In the genomic region with DNA sequence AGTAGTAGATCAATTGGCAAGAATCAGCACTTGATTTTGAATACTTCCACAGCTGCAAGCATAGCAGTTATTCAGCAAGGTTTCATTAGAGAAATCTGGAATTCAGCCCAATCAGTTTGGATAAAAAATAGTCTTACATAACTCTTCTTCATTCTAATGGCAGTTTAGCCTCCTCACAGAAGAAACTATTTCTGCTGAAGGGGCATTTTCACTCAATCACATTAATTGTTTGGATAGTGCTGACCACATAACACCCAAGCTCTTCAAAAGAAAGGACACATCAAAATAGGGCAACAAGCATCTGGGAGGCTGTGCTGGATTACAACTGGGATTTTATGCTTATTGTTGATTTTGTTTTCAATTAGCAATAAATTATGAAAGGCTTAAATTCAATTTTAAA, we compare ENCODE assay signal across 20 cellular contexts.
DNase-seq lines count a peak whose midpoint lies in the region; ATAC-seq, FAIRE-seq and TF ChIP-seq lines count a peak whose summit lies in the region.
"Had no signal": no experiment of that assay in that cellular context is flagged by ENCODE, and none has a peak within 500 bp of the region (broad histone marks: within the 10 kb centered on the region; RNA-seq: fewer than 3 reads in every experiment).

No MANE protein-coding gene starts in this region.

- H3K9me1 ChIP-seq in K562 (ENCODE audit: control insufficient read depth, insufficient read depth, low read length): no peaks in the 10 kb centered on the region

- ATAC-seq in A549 (no peak), K562 (no peak), GM21360 (IDR thresholded peaks at IDR 0.05; ENCODE audit: unreplicated experiment) (no peak), HG03354 (IDR thresholded peaks at IDR 0.05; ENCODE audit: poor library complexity, severe bottlenecking, unreplicated experiment) (no peak)

- BruUV-seq in K562 (replicated peaks; lab: Mats Ljungman, UMichigan): no TSS peak

- TF ChIP-seq CTCF in A549 (IDR thresholded peaks at IDR 0.05) (no peak), K562 (IDR thresholded peaks at IDR 0.05 in 2 of 3, conservative IDR thresholded peaks at IDR 0.05 in 1 of 3; ENCODE audit: insufficient read depth in 2 of 3, low read depth in 1 of 3, low read length in 3 of 3) (no peak), neutrophil (IDR thresholded peaks at IDR 0.05) (no peak), spleen (IDR thresholded peaks at IDR 0.05 in 8 of 11, conservative IDR thresholded peaks at IDR 0.05 in 3 of 11) (no peak)

- H3K4me1 ChIP-seq in A549 (no peaks in the 10 kb centered on the region), K562 (replicated peaks in 1 of 2; ENCODE audit: control insufficient read depth in 2 of 2, insufficient read depth in 2 of 2, low read length in 2 of 2) (no peaks in the 10 kb centered on the region), neutrophil (ENCODE audit: control insufficient read depth in 1 of 2, insufficient read depth in 1 of 2, low read depth in 1 of 2, low read length in 1 of 2) (peaks cover 52 to 63% of the 10 kb centered on the region in 2 experiments), spleen (peaks cover 0 to 5% (median 0%) of the 10 kb centered on the region in 6 donors)
- H3K4me1 ChIP-seq: HAP-1 had no signal

- TF ChIP-seq RAD21 in A549 (conservative IDR thresholded peaks at IDR 0.05 in 1 of 2, IDR thresholded peaks at IDR 0.05 in 1 of 2) (no peak), K562 (CRISPR knock-in tag; conservative IDR thresholded peaks at IDR 0.05 in 1 of 2, IDR thresholded peaks at IDR 0.05 in 1 of 2) (no peak)

- H3K4me2 ChIP-seq in A549 (no peak overlapping the region), K562 (ENCODE audit: insufficient read depth, low read length) (no peak overlapping the region)

- CTCF ChIA-PET in A549 (lab: Yijun Ruan, JAX) (no interaction called here), K562 (lab: Yijun Ruan, JAX; ENCODE audit: low intra/inter-chr PET ratio) (no interaction called here)

- no peaks in the 10 kb centered on the region for H4K20me1 ChIP-seq in K562 (replicated peaks; ENCODE audit: control insufficient read depth, insufficient read depth, low read length)

- no peaks in the 10 kb centered on the region for H3K36me3 ChIP-seq in K562 (ENCODE audit: control insufficient read depth, insufficient read depth, low read length)
- H3K36me3 ChIP-seq in neutrophil: no peaks in the 10 kb centered on the region
- H3K36me3 ChIP-seq in spleen: no peaks in the 10 kb centered on the region
- H3K36me3 ChIP-seq: HAP-1 had no signal

- H3K27ac ChIP-seq in A549 (no peak overlapping the region), K562 (ENCODE audit: extremely low read depth, low read depth, low read length) (no peak overlapping the region), neutrophil (peak overlapping the region; percentile 82), spleen (no peak overlapping the region)

- no peak for TF ChIP-seq POLR2A in A549 (IDR thresholded peaks at IDR 0.05; ENCODE audit: low read length)
- no peak for TF ChIP-seq POLR2A in K562 (conservative IDR thresholded peaks at IDR 0.05)
- no peak for TF ChIP-seq POLR2A in spleen (IDR thresholded peaks at IDR 0.05)

- no peak overlapping the region for H3K4me3 ChIP-seq in A549
- no peak overlapping the region for H3K4me3 ChIP-seq in K562
- no peak overlapping the region for H3K4me3 ChIP-seq in neutrophil (ENCODE audit: low read depth in 1 of 2, low read length in 1 of 2)
- no peak overlapping the region for H3K4me3 ChIP-seq in spleen
- H3K4me3 ChIP-seq: HAP-1 had no signal

- no peak for FAIRE-seq in A549 (lab: Jason Lieb, UNC)
- FAIRE-seq in K562 (lab: Jason Lieb, UNC): no peak
- FAIRE-seq: GM12891, GM18507, H54 had no signal

- H3K79me2 ChIP-seq in K562 (ENCODE audit: control insufficient read depth, insufficient read depth, low read length): no peaks in the 10 kb centered on the region

- H3K9ac ChIP-seq in K562 (ENCODE audit: insufficient read depth in 1 of 2, low read depth in 2 of 2, low read length in 2 of 2): no peak overlapping the region

- POLR2A ChIA-PET in A549 (lab: Yijun Ruan, JAX): no interaction called here
- POLR2A ChIA-PET in K562 (lab: Yijun Ruan, JAX): no interaction called here

- H3K27me3 ChIP-seq in K562 (ENCODE audit: control insufficient read depth in 2 of 2, insufficient read depth in 2 of 2, low read length in 2 of 2): no peaks in the 10 kb centered on the region
- no peaks in the 10 kb centered on the region for H3K27me3 ChIP-seq in neutrophil
- H3K27me3 ChIP-seq in spleen (replicated peaks in 1 of 7): no peaks in the 10 kb centered on the region

- H3K9me3 ChIP-seq in A549 (no peaks in the 10 kb centered on the region), K562 (replicated peaks; ENCODE audit: control insufficient read depth, insufficient read depth, low read depth, low read length) (no peaks in the 10 kb centered on the region), neutrophil (no peaks in the 10 kb centered on the region), spleen (no peaks in the 10 kb centered on the region)
- H3K9me3 ChIP-seq: HAP-1 had no signal

- in situ Hi-C loops in K562 (cut with MboI): no loop called here

- intact Hi-C loops in K562 (cut with micrococcal nuclease): no loop called here
- intact Hi-C loops in spleen (cut with DNase I; ENCODE audit: low total_unique reads): no loop called here

- H2AFZ ChIP-seq in K562 (ENCODE audit: low read depth, low read length): no peak overlapping the region

- DNase-seq in A549 (ENCODE audit: low read depth in 1 of 2, low spot score in 1 of 2) (no peak), K562 (ENCODE audit: extremely low read depth in 1 of 4, low spot score in 3 of 4) (no peak), spleen (no peak)
- DNase-seq: 8988T; C1 segment of cervical spinal cord; Calu3; CD4-positive, alpha-beta memory T cell; COR-L47; DMS53; DMS79 treated with DMSO at 0.1 percent for 48 hours; GF-D8; GOT3; HFFc6 had no signal

- TF ChIP-seq EP300 in A549 (IDR thresholded peaks at IDR 0.05) (no peak), K562 (IDR thresholded peaks at IDR 0.05; ENCODE audit: low read length) (no peak)

TF ChIP-seq in A549, 52 proteins besides CTCF, POLR2A, EP300 and RAD21:
- no peak for TF ChIP-seq TFCP2L1 (CRISPR knock-in tag; IDR thresholded peaks at IDR 0.05)
- TF ChIP-seq KDM1A (IDR thresholded peaks at IDR 0.05; ENCODE audit: low read depth): no peak
- TF ChIP-seq FOSB (CRISPR knock-in tag; IDR thresholded peaks at IDR 0.05): no peak
- no peak for TF ChIP-seq CHD2 (IDR thresholded peaks at IDR 0.05; ENCODE audit: low read length, partially characterized antibody)
- TF ChIP-seq CEBPB (IDR thresholded peaks at IDR 0.05): no peak
- TF ChIP-seq MAFK (IDR thresholded peaks at IDR 0.05; ENCODE audit: partially characterized antibody): peak; percentile 66

TF ChIP-seq in K562, 482 proteins besides CTCF, POLR2A, EP300 and RAD21:
- TF ChIP-seq ZNF316 (IDR thresholded peaks at IDR 0.05) (0 out of 2 replicates have a peak, but pooled peaks have one; percentile 4), PCBP2 (IDR thresholded peaks at IDR 0.05; ENCODE audit: low read depth, low read length, poor library complexity, severe bottlenecking) (no peak)
